ENCODE assay signal across 1 cellular context in genomic region chr3:27174530-27174929, GRCh38.
TF ChIP-seq lines count a peak whose summit lies in the region.

No MANE protein-coding gene starts in this region.

TF ChIP-seq in WTC11, 78 proteins besides CTCF, POLR2A, EP300 and RAD21 (continued from another document):
- TF ChIP-seq, protein P1, sequence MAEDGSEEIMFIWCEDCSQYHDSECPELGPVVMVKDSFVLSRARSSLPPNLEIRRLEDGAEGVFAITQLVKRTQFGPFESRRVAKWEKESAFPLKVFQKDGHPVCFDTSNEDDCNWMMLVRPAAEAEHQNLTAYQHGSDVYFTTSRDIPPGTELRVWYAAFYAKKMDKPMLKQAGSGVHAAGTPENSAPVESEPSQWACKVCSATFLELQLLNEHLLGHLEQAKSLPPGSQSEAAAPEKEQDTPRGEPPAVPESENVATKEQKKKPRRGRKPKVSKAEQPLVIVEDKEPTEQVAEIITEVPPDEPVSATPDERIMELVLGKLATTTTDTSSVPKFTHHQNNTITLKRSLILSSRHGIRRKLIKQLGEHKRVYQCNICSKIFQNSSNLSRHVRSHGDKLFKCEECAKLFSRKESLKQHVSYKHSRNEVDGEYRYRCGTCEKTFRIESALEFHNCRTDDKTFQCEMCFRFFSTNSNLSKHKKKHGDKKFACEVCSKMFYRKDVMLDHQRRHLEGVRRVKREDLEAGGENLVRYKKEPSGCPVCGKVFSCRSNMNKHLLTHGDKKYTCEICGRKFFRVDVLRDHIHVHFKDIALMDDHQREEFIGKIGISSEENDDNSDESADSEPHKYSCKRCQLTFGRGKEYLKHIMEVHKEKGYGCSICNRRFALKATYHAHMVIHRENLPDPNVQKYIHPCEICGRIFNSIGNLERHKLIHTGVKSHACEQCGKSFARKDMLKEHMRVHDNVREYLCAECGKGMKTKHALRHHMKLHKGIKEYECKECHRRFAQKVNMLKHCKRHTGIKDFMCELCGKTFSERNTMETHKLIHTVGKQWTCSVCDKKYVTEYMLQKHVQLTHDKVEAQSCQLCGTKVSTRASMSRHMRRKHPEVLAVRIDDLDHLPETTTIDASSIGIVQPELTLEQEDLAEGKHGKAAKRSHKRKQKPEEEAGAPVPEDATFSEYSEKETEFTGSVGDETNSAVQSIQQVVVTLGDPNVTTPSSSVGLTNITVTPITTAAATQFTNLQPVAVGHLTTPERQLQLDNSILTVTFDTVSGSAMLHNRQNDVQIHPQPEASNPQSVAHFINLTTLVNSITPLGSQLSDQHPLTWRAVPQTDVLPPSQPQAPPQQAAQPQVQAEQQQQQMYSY (CRISPR knock-in tag; IDR thresholded peaks at IDR 0.05): no peak
- no peak for TF ChIP-seq NR1H2 (CRISPR knock-in tag; IDR thresholded peaks at IDR 0.05)
